Comparison of ENCODE assay signal across 33 cellular contexts in the genomic region with DNA sequence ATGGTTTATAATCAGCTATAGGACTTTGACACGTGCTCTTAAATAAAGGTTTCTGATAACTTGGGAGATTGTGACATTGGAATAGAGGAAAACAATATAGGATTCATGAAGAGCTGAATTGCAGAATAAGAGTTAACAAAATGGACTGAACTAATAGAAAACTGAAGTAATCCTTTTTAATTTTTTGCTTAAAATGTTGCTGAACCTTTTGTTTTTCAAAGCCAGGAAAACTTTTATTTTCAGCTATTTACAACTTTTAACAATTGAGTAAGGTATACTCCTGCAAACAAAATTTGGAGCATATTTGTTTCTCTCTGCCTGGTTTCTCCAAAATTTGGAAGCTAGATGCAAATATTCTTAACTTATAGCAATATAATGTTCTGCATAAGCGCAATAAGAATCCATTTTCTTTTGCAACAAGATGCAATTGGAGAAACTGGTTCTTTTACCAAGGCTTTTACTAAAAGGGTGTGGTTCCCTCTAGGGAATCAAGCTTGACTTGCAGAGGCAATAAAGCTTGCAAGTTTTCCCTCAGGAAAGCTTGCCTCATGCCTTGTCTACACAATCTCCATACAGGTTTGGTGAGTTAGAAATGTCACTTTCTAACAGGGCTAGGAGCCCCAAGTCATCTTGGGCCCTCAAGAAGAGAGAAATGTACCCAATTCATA. TPM values are rescaled to one million over a fixed set of nuclear protein-coding genes. Genes with fewer than 3 reads are reported as not detected.
DNase-seq lines count a peak whose midpoint lies in the region; ATAC-seq and TF ChIP-seq lines count a peak whose summit lies in the region.
"Had no signal": no experiment of that assay in that cellular context is flagged by ENCODE, and none has a peak within 500 bp of the region (broad histone marks: within the 10 kb centered on the region; RNA-seq: fewer than 3 reads in every experiment).

No MANE protein-coding gene starts in this region.

- H3K27ac ChIP-seq in HEK293 (ENCODE audit: extremely low read depth, low read depth, low read length) (no peak overlapping the region), esophagus squamous epithelium (peak overlapping the region in 2 of 4 donors; percentile 48 to 60)
- H3K27ac ChIP-seq: BLaER1 treated with 17β-estradiol and CSF1 and Interleukin-3, amounts not matched to agents 10 nM and 100 nM; left ventricle myocardium inferior; ovary; Peyer's patch; suprapubic skin; uterus had no signal

- POLR2A ChIA-PET in HEK293 (lab: Yijun Ruan, JAX): interaction anchor here (1.6 kb wide), 1 partner anchor 10 kb away, joined by 7 read pairs; the partner anchor contains the start of gene PDK1

- intact Hi-C loops in mucosa of descending colon (cut with DNase I, micrococcal nuclease) (no loop called here), esophagus squamous epithelium (cut with DNase I) (no loop called here)

- H3K4me3 ChIP-seq in HEK293 (ENCODE audit: low read depth, low read length) (no peak overlapping the region), mucosa of descending colon (no peak overlapping the region), esophagus squamous epithelium (no peak overlapping the region)
- H3K4me3 ChIP-seq: BLaER1 treated with 17β-estradiol and CSF1 and Interleukin-3, amounts not matched to agents 10 nM and 100 nM; left ventricle myocardium inferior; ovary; Peyer's patch; smooth muscle cell; suprapubic skin; uterus had no signal

- H3K27ac Mint-ChIP-seq in endothelial cell (ENCODE audit: unreplicated experiment): no peak overlapping the region
- H3K27ac Mint-ChIP-seq: activated CD4-positive, alpha-beta memory T cell treated with anti-CD3 and anti-CD28 coated beads for 36 hours; HFFc6; T-helper 2 cell treated with Interferon-gamma antibody and Interleukin-4, amounts not matched to agents 5 μg/mL and 100 μg/mL, for 36 hours had no signal

- TF ChIP-seq CTCF in HEK293 (tag by site-specific recombination; IDR thresholded peaks at IDR 0.05) (no peak), endothelial cell (IDR thresholded peaks at IDR 0.05; ENCODE audit: unreplicated experiment) (no peak), mucosa of descending colon (IDR thresholded peaks at IDR 0.05) (no peak), esophagus squamous epithelium (IDR thresholded peaks at IDR 0.05) (peak in 2 of 6 experiments; percentile 12 to 27)

- peaks cover 15% of the 10 kb centered on the region for H3K27me3 Mint-ChIP-seq in endothelial cell (ENCODE audit: unreplicated experiment)
- H3K27me3 Mint-ChIP-seq: activated CD4-positive, alpha-beta memory T cell treated with anti-CD3 and anti-CD28 coated beads for 36 hours had no signal

- ATAC-seq in mucosa of descending colon (peak; percentile 86), GM21528 (IDR thresholded peaks at IDR 0.05; ENCODE audit: low FRiP score, unreplicated experiment) (no peak)

- peaks cover 52% of the 10 kb centered on the region for H3K36me3 Mint-ChIP-seq in endothelial cell (ENCODE audit: low read depth, unreplicated experiment)

- H3K36me3 ChIP-seq in HEK293 (ENCODE audit: control insufficient read depth in 2 of 2, insufficient read depth in 1 of 2, low read length in 2 of 2): no peaks in the 10 kb centered on the region
- H3K36me3 ChIP-seq in mucosa of descending colon (ENCODE audit: low read depth): no peaks in the 10 kb centered on the region
- H3K36me3 ChIP-seq in esophagus squamous epithelium: no peaks in the 10 kb centered on the region
- H3K36me3 ChIP-seq: left ventricle myocardium inferior, ovary, Peyer's patch, suprapubic skin, uterus had no signal

- peak; percentile 6 for DNase-seq in NCI-H69 (lab: John Stamatoyannopoulos, UW)
- no peak for DNase-seq in endothelial cell (ENCODE audit: low spot score)
- no peak for DNase-seq in mucosa of descending colon
- DNase-seq in EL: no peak
- DNase-seq in esophagus squamous epithelium (lab: John Stamatoyannopoulos, UW): no peak
- DNase-seq in HK-2 (ENCODE audit: unreplicated experiment): no peak
- DNase-seq: ACHN; activated CD4-positive, alpha-beta memory T cell treated with anti-CD3 and anti-CD28 coated beads for 36 hours; activated CD4-positive, alpha-beta T cell treated with anti-CD3 and anti-CD28 coated beads for 1 hour; activated naive CD4-positive, alpha-beta T cell treated with Interleukin-2 at 50 U/mL for 16 hours; central memory CD4-positive, alpha-beta T cell; dermis blood vessel endothelial cell; GOT3; head of caudate nucleus; HFFc6; left ventricle myocardium inferior; mesenchymal stem cell; NCI-H2029; NCI-H2227 treated with DMSO at 0.1 percent for 48 hours; NCI-H526 treated with DMSO at 0.1 percent for 48 hours; ovary; Peyer's patch; retina; SHP77; stimulated activated naive CD4-positive, alpha-beta T cell; uterus had no signal

- H3K27me3 ChIP-seq in esophagus squamous epithelium: peaks cover 0 to 3% (median 0%) of the 10 kb centered on the region in 4 donors
- H3K27me3 ChIP-seq: BLaER1 treated with 17β-estradiol and CSF1 and Interleukin-3, amounts not matched to agents 10 nM and 100 nM; ovary; Peyer's patch; suprapubic skin; uterus had no signal

- peaks cover 10% of the 10 kb centered on the region for H3K4me1 Mint-ChIP-seq in endothelial cell (ENCODE audit: unreplicated experiment)
- H3K4me1 Mint-ChIP-seq: neural crest cell had no signal

- CTCF ChIA-PET in HEK293 (lab: Yijun Ruan, JAX): no interaction called here

- peak overlapping the region; percentile 31 for H3K4me3 Mint-ChIP-seq in endothelial cell (ENCODE audit: unreplicated experiment)
- H3K4me3 Mint-ChIP-seq: activated CD4-positive, alpha-beta memory T cell treated with anti-CD3 and anti-CD28 coated beads for 36 hours; HFFc6; neural crest cell; T-helper 2 cell treated with Interferon-gamma antibody and Interleukin-4, amounts not matched to agents 5 μg/mL and 100 μg/mL, for 36 hours had no signal

- WGBS in esophagus squamous epithelium, 2 donors: 73 to 76% methylated on average over 2 of the region's 2 CpGs

- H3K9me3 Mint-ChIP-seq in endothelial cell (ENCODE audit: unreplicated experiment): peaks cover 38% of the 10 kb centered on the region

- H3K9me3 ChIP-seq in HEK293 (ENCODE audit: control insufficient read depth, insufficient read depth, low read depth, low read length): no peaks in the 10 kb centered on the region
- no peaks in the 10 kb centered on the region for H3K9me3 ChIP-seq in mucosa of descending colon
- no peaks in the 10 kb centered on the region for H3K9me3 ChIP-seq in esophagus squamous epithelium
- H3K9me3 ChIP-seq: left ventricle myocardium inferior, Peyer's patch, suprapubic skin, uterus had no signal

- no peaks in the 10 kb centered on the region for H3K4me1 ChIP-seq in HEK293 (ENCODE audit: control insufficient read depth, insufficient read depth, low read length)
- H3K4me1 ChIP-seq in mucosa of descending colon (ENCODE audit: low read depth): no peaks in the 10 kb centered on the region
- peaks cover 0 to 32% (median 3%) of the 10 kb centered on the region in 3 donors for H3K4me1 ChIP-seq in esophagus squamous epithelium
- H3K4me1 ChIP-seq: Peyer's patch, uterus had no signal

- no peak for TF ChIP-seq POLR2A in esophagus squamous epithelium (IDR thresholded peaks at IDR 0.05)

TF ChIP-seq in HEK293, 187 proteins besides CTCF, POLR2A, EP300 and RAD21:
- peak; percentile 32; the same call in 1 of the 2 replicates for TF ChIP-seq KLF1 (tag by site-specific recombination; IDR thresholded peaks at IDR 0.05)
- TF ChIP-seq ZNF266 (tag by site-specific recombination; IDR thresholded peaks at IDR 0.05; ENCODE audit: low read depth): no peak
- TF ChIP-seq SETDB1 (IDR thresholded peaks at IDR 0.05; ENCODE audit: insufficient read length, low read length): peak; percentile 91

RNA-seq across cellular contexts. Expression of gene PDK1, which starts 10.3 kb away (rescaled TPM):
- total RNA-seq in endothelial cell (ENCODE audit: unreplicated experiment): 16.4 TPM
- total RNA-seq in mucosa of descending colon: 10 to 100 TPM; 11.6 to 16.5 (median 14.7) TPM
- 10 to 100 TPM; 10.3 to 21.4 (median 16.7) TPM for total RNA-seq in esophagus squamous epithelium
